8 cellular contexts compared by ENCODE assay signal in the genomic region with DNA sequence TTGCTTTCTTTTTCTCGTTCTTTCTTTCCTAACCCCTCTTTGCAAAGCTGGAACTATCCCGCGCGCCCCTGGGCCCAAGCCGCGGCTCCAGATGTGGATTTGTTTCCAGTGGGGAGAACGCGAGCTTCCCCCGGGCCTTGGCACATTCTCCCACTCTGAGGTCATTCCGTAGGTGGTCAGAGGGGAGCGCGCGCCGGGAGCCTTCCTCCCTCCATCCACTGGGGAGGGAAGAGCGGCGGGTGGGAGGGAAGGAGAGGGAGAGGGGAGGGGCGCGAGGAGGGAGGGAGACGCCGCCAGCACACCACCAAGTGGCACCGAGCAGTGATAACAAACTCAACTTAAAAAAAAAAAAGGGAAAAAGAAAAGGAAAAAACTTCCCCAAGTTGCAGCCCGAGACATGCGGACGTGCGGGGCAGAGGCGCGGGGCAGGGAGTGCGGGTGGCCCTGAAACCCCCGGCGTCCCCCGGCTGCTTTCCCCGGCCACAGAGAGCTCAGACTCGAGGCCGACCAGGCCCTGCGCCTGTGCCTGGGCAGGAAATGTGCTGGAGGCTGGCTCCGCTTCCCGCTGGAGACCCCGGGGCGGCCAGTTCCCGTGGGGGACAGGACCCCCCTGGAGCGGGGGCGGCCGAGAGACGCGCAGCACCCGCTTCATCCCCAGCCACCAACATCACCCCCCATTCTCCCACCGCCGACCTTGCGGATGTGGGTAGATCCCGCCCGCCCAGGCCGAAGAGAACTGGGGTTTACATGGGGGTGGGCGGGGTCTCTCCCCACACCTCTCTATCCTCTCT. TPM values are rescaled to one million over a fixed set of nuclear protein-coding genes. Genes with fewer than 3 reads are reported as not detected.
A peak's percentile ranks its signal among the peaks of the same experiment; 100 is the strongest.
DNase-seq lines count a peak whose midpoint lies in the region; ATAC-seq and TF ChIP-seq lines count a peak whose summit lies in the region.

No MANE protein-coding gene starts in this region.

- no peaks in the 10 kb centered on the region for H3K9me3 Mint-ChIP-seq in activated B cell treated with CpG ODN at 0.5 μM for 24 hours
- H3K9me3 Mint-ChIP-seq in effector memory CD8-positive, alpha-beta T cell = no peaks in the 10 kb centered on the region
- H3K9me3 Mint-ChIP-seq in stimulated activated memory B cell treated with anti-CD40 and anti-IgM and Interleukin-4, amounts not matched to agents 10 μg/mL and 1 μg/mL and 100 μg/mL, for 72 hours = no peaks in the 10 kb centered on the region

- no peaks in the 10 kb centered on the region for H3K9me3 ChIP-seq in lower lobe of right lung

- CTCF ChIA-PET in activated B cell treated with CpG ODN at 0.5 μM for 24 hours (lab: Charles Lee) = interaction anchor here (0.6 to 4.9 kb wide), 14 partner anchors 9 to 550 kb away, joined by 3 to 84 read pairs (median 5); partner anchors contain the start of genes C9orf50 and NTMT1

- H3K27ac Mint-ChIP-seq in activated B cell treated with CpG ODN at 0.5 μM for 24 hours = no peak overlapping the region
- peak overlapping the region; percentile 62 to 79 for H3K27ac Mint-ChIP-seq in effector memory CD8-positive, alpha-beta T cell
- peak overlapping the region; percentile 58 for H3K27ac Mint-ChIP-seq in stimulated activated memory B cell treated with anti-CD40 and anti-IgM and Interleukin-4, amounts not matched to agents 10 μg/mL and 1 μg/mL and 100 μg/mL, for 72 hours

- DNase-seq in DMS79 treated with DMSO at 0.1 percent for 48 hours (lab: John Stamatoyannopoulos, UW) (peak; percentile 54), DMS79 (lab: John Stamatoyannopoulos, UW) (no peak), M059J (ENCODE audit: low read depth) (peak; percentile 92), activated B cell treated with CpG ODN at 0.5 μM for 24 hours (no peak), lower lobe of right lung (peak; percentile 82)
- peak in 2 of 3 experiments; percentile 11 to 21 for DNase-seq in effector memory CD8-positive, alpha-beta T cell

- intact Hi-C loops in activated B cell treated with CpG ODN at 0.5 μM for 24 hours (cut with micrococcal nuclease) (loop anchor here (1.0 to 10.0 kb wide), 7 partner anchors 208 to 449 kb away; no protein-coding TSS in a partner anchor), lower lobe of right lung (cut with DNase I) (no loop called here)

- H3K4me1 Mint-ChIP-seq in activated B cell treated with CpG ODN at 0.5 μM for 24 hours = peaks cover 23% of the 10 kb centered on the region
- H3K4me1 Mint-ChIP-seq in effector memory CD8-positive, alpha-beta T cell (ENCODE audit: low read depth in 2 of 2) = peaks cover 8 to 9% of the 10 kb centered on the region in 2 donors
- H3K4me1 Mint-ChIP-seq in stimulated activated memory B cell treated with anti-CD40 and anti-IgM and Interleukin-4, amounts not matched to agents 10 μg/mL and 1 μg/mL and 100 μg/mL, for 72 hours = peaks cover 33% of the 10 kb centered on the region

- H3K36me3 ChIP-seq in lower lobe of right lung = no peaks in the 10 kb centered on the region

- TF ChIP-seq CTCF in activated B cell treated with CpG ODN at 0.5 μM for 24 hours (IDR thresholded peaks at IDR 0.05) (no peak), lower lobe of right lung (IDR thresholded peaks at IDR 0.05) (no peak)

- ATAC-seq in activated B cell treated with CpG ODN at 0.5 μM for 24 hours (ENCODE audit: low read depth) = no peak
- ATAC-seq in effector memory CD8-positive, alpha-beta T cell (replicated peaks) = no peak
- ATAC-seq in lower lobe of right lung = peak; percentile 57 to 65
- ATAC-seq in stimulated activated memory B cell treated with anti-CD40 and anti-IgM and Interleukin-4, amounts not matched to agents 10 μg/mL and 1 μg/mL and 100 μg/mL, for 72 hours = no peak
- no peak for ATAC-seq in HG02588 (IDR thresholded peaks at IDR 0.05; ENCODE audit: unreplicated experiment)

- no peaks in the 10 kb centered on the region for H3K36me3 Mint-ChIP-seq in activated B cell treated with CpG ODN at 0.5 μM for 24 hours (ENCODE audit: low read depth)
- peaks cover 28% of the 10 kb centered on the region for H3K36me3 Mint-ChIP-seq in effector memory CD8-positive, alpha-beta T cell (ENCODE audit: insufficient read depth)
- no peaks in the 10 kb centered on the region for H3K36me3 Mint-ChIP-seq in stimulated activated memory B cell treated with anti-CD40 and anti-IgM and Interleukin-4, amounts not matched to agents 10 μg/mL and 1 μg/mL and 100 μg/mL, for 72 hours

- H3K27ac ChIP-seq in lower lobe of right lung = peak overlapping the region; percentile 98

- peaks cover 21% of the 10 kb centered on the region for H3K4me1 ChIP-seq in lower lobe of right lung

- H3K27me3 ChIP-seq in lower lobe of right lung (ENCODE audit: low read depth) = no peaks in the 10 kb centered on the region

- peak overlapping the region; percentile 87 for H3K4me3 ChIP-seq in lower lobe of right lung

- peak overlapping the region; percentile 85 for H3K4me3 Mint-ChIP-seq in activated B cell treated with CpG ODN at 0.5 μM for 24 hours
- peak overlapping the region; percentile 87 to 89 for H3K4me3 Mint-ChIP-seq in effector memory CD8-positive, alpha-beta T cell
- peak overlapping the region; percentile 85 for H3K4me3 Mint-ChIP-seq in stimulated activated memory B cell treated with anti-CD40 and anti-IgM and Interleukin-4, amounts not matched to agents 10 μg/mL and 1 μg/mL and 100 μg/mL, for 72 hours

- POLR2A ChIA-PET in activated B cell treated with CpG ODN at 0.5 μM for 24 hours (lab: Charles Lee) = interaction anchor here (0.6 to 2.4 kb wide), 12 partner anchors 32 to 615 kb away, joined by 3 to 20 read pairs (median 4); partner anchors contain the start of gene NTMT1

- H3K27me3 Mint-ChIP-seq in activated B cell treated with CpG ODN at 0.5 μM for 24 hours = peaks cover 16% of the 10 kb centered on the region
- H3K27me3 Mint-ChIP-seq in effector memory CD8-positive, alpha-beta T cell = peaks cover 7 to 11% of the 10 kb centered on the region in 2 donors
- H3K27me3 Mint-ChIP-seq in stimulated activated memory B cell treated with anti-CD40 and anti-IgM and Interleukin-4, amounts not matched to agents 10 μg/mL and 1 μg/mL and 100 μg/mL, for 72 hours = peaks cover 45% of the 10 kb centered on the region

RNA-seq across cellular contexts. Expression of gene IER5L, which starts 3.1 kb away (rescaled TPM):
- total RNA-seq in M059J (2014; rRNA removed; shearing (Covaris generic)) = 43.1 and 75.3 TPM in 2 replicates
- total RNA-seq in activated B cell treated with CpG ODN at 0.5 μM for 24 hours = 1.9 and 2.1 TPM in 2 replicates
- 8.7 TPM for total RNA-seq in lower lobe of right lung

Comparison
In these comparisons a context has a peak if more than half of its experiments do, and no peak if none do; other contexts are left out.
1. DNase-seq: peak in DMS79 treated with DMSO at 0.1 percent for 48 hours (single experiment), M059J (single experiment), effector memory CD8-positive, alpha-beta T cell (2 of 3) and lower lobe of right lung (single experiment); none in DMS79 (single experiment) and activated B cell treated with CpG ODN at 0.5 μM for 24 hours (single experiment).
2. ATAC-seq: peak in lower lobe of right lung (2 of 2); none in activated B cell treated with CpG ODN at 0.5 μM for 24 hours (single experiment), effector memory CD8-positive, alpha-beta T cell (single experiment), stimulated activated memory B cell treated with anti-CD40 and anti-IgM and Interleukin-4, amounts not matched to agents 10 μg/mL and 1 μg/mL and 100 μg/mL, for 72 hours (single experiment) and HG02588 (single experiment).
3. Peak in every context shown above with its lines, with median percentiles within 50 percentile points of each other: H3K4me3 Mint-ChIP-seq.